12 cellular contexts compared by ENCODE assay signal in genomic region chr21:29145837-29146453, GRCh38. TPM values are rescaled to one million over a fixed set of nuclear protein-coding genes. Genes with fewer than 3 reads are reported as not detected.
DNase-seq lines count a peak whose midpoint lies in the region; ATAC-seq and TF ChIP-seq lines count a peak whose summit lies in the region.
"Had no signal": no experiment of that assay in that cellular context is flagged by ENCODE, and none has a peak within 500 bp of the region (broad histone marks: within the 10 kb centered on the region; RNA-seq: fewer than 3 reads in every experiment).

No MANE protein-coding gene starts in this region.

- TF ChIP-seq CTCF in RWPE1 (conservative IDR thresholded peaks at IDR 0.05; ENCODE audit: low read depth) (no peak), gastroesophageal sphincter (IDR thresholded peaks at IDR 0.05) (no peak), spleen (IDR thresholded peaks at IDR 0.05 in 8 of 11, conservative IDR thresholded peaks at IDR 0.05 in 3 of 11) (no peak)

- H3K27me3 ChIP-seq in gastroesophageal sphincter: no peaks in the 10 kb centered on the region
- H3K27me3 ChIP-seq in spleen (replicated peaks in 1 of 7): no peaks in the 10 kb centered on the region

- no peaks in the 10 kb centered on the region for H3K9me3 ChIP-seq in gastroesophageal sphincter
- no peaks in the 10 kb centered on the region for H3K9me3 ChIP-seq in spleen

- CTCF ChIA-PET in RWPE1 (lab: Yijun Ruan, JAX): interaction anchor here (0.6 to 0.8 kb wide), 3 partner anchors 9 to 1079 kb away, joined by 3 to 4 read pairs (median 3); no protein-coding TSS in a partner anchor

- no peak for TF ChIP-seq EP300 in gastroesophageal sphincter (IDR thresholded peaks at IDR 0.05)

- ATAC-seq in GM18909 (IDR thresholded peaks at IDR 0.05; ENCODE audit: poor library complexity, unreplicated experiment) (peak; percentile 46), gastroesophageal sphincter (peak; percentile 67), HG03108 (IDR thresholded peaks at IDR 0.05; ENCODE audit: unreplicated experiment) (no peak), HG03196 (IDR thresholded peaks at IDR 0.05; ENCODE audit: unreplicated experiment) (no peak)

- TF ChIP-seq POLR2A in gastroesophageal sphincter (IDR thresholded peaks at IDR 0.05): no peak
- no peak for TF ChIP-seq POLR2A in spleen (IDR thresholded peaks at IDR 0.05)

- H3K36me3 ChIP-seq in gastroesophageal sphincter (no peaks in the 10 kb centered on the region), spleen (no peaks in the 10 kb centered on the region)

- 44 to 64% methylated on average over 6 to 7 of the region's 7 CpGs for WGBS in gastroesophageal sphincter (ENCODE audit: low coverage in 1 of 2), 2 donors
- WGBS in spleen, 5 donors: 65 to 85% (median 81%) methylated on average over 7 of the region's 7 CpGs

- POLR2A ChIA-PET in RWPE1 (lab: Yijun Ruan, JAX; ENCODE audit: low non-redundant PET): no interaction called here

- H3K4me3 ChIP-seq in gastroesophageal sphincter (no peak overlapping the region), spleen (no peak overlapping the region)

- peak overlapping the region; percentile 55 for H3K27ac ChIP-seq in RWPE1
- peak overlapping the region; percentile 49 to 79 (median 74) for H3K27ac ChIP-seq in gastroesophageal sphincter
- H3K27ac ChIP-seq in spleen: peak overlapping the region in 6 of 8 donors; percentile 5 to 58 (median 38)

- intact Hi-C loops in spleen (cut with DNase I; ENCODE audit: low total_unique reads): no loop called here

- H3K4me1 ChIP-seq in gastroesophageal sphincter: peaks cover 5 to 28% (median 10%) of the 10 kb centered on the region in 3 donors
- H3K4me1 ChIP-seq in spleen: peaks cover 0 to 11% (median 0%) of the 10 kb centered on the region in 6 donors

- DNase-seq in RWPE1 (ENCODE audit: low spot score) (peak; percentile 77), spleen (no peak), NCI-H1436 treated with DMSO at 0.1 percent for 48 hours (lab: John Stamatoyannopoulos, UW) (no peak)
- DNase-seq in stimulated activated CD8-positive, alpha-beta memory T cell treated with anti-CD3 and anti-CD28 coated beads, Interleukin-4, amount 100 ng/mL, for 48 hours: no peak
- DNase-seq: activated gamma-delta T cell treated with Interleukin-2 at 50 U/mL for 16 hours, DMS153, OCI-M1, retina had no signal

RNA-seq across cellular contexts. Expression of gene MAP3K7CL, which starts 15.5 kb away (rescaled TPM):
- total RNA-seq in gastroesophageal sphincter (1 to 10 TPM; 1.5 to 2.6 (median 2.2) TPM), spleen (10 to 100 TPM in 5 of 7 donors, 1 to 10 TPM in 2; 7.1 to 24.3 (median 13.9) TPM)
- 10 to 100 TPM in 2 of 3 donors, 1 to 10 TPM in 1; 6.9 to 13.3 (median 10.5) TPM for polyA plus RNA-seq in spleen

Comparison
In these comparisons a context has a peak if more than half of its experiments do, and no peak if none do; other contexts are left out.
1. ATAC-seq: peak in GM18909 (single experiment) and gastroesophageal sphincter (single experiment); none in HG03108 (single experiment) and HG03196 (single experiment).
2. Peak in every context shown above with its lines, with median percentiles within 50 percentile points of each other: H3K27ac ChIP-seq.